Comparison of ENCODE assay signal across 21 cellular contexts in genomic region chr12:130859128-130859527, GRCh38.
"Had no signal": no experiment of that assay in that cellular context is flagged by ENCODE, and none has a peak within 500 bp of the region (broad histone marks: within the 10 kb centered on the region; RNA-seq: fewer than 3 reads in every experiment).

No MANE protein-coding gene starts in this region.

- H3K4me1 ChIP-seq: psoas muscle, tibial artery, upper lobe of left lung, vagina had no signal

- H3K27me3 ChIP-seq: upper lobe of left lung, vagina had no signal

- FAIRE-seq: colon, endothelial cell of umbilical vein had no signal

- H3K4me3 Mint-ChIP-seq: naive thymus-derived CD8-positive, alpha-beta T cell had no signal

- DNase-seq: cerebellar nuclear complex; dermis blood vessel endothelial cell; foreskin melanocyte; head of caudate nucleus; hippocampal formation; kidney glomerular epithelial cell; mammary epithelial cell; mucosa of descending colon; naive thymus-derived CD8-positive, alpha-beta T cell; psoas muscle; retina; stimulated activated CD4-positive, alpha-beta T cell treated with anti-CD3 and anti-CD28 coated beads, Interleukin-15, amount 100 ng/mL, for 24 hours; stimulated activated CD4-positive, alpha-beta T cell treated with anti-CD3 and anti-CD28 coated beads, Interleukin-1b, Interleukin-23, amount 100 ng/mL, for 48 hours; stimulated activated CD4-positive, alpha-beta T cell treated with anti-CD3 and anti-CD28 coated beads, Interleukin-4, amount 100 ng/mL, for 4 hours; stimulated activated naive CD4-positive, alpha-beta T cell treated with Interleukin-2 at 50 U/mL for 16 hours; tibial artery; upper lobe of left lung had no signal

- H3K9me3 ChIP-seq: neutrophil, psoas muscle, vagina had no signal

- H3K27ac ChIP-seq: neutrophil, psoas muscle, tibial artery, upper lobe of left lung, vagina had no signal

- H3K4me3 ChIP-seq: mucosa of descending colon, psoas muscle, tibial artery, upper lobe of left lung, vagina had no signal

- H3K27ac Mint-ChIP-seq: naive thymus-derived CD8-positive, alpha-beta T cell had no signal

- H3K36me3 ChIP-seq: neutrophil, tibial artery, upper lobe of left lung, vagina had no signal

- ATAC-seq: mucosa of descending colon; naive thymus-derived CD8-positive, alpha-beta T cell; psoas muscle had no signal
